ENCODE assay signal across 28 cellular contexts in genomic region chr4:25100710-25101109, GRCh38.
"Had no signal": no experiment of that assay in that cellular context is flagged by ENCODE, and none has a peak within 500 bp of the region (broad histone marks: within the 10 kb centered on the region; RNA-seq: fewer than 3 reads in every experiment).

No MANE protein-coding gene starts in this region.

- H3K4me3 ChIP-seq: ascending aorta, breast epithelium, cardiac muscle cell, esophagus muscularis mucosa, gastroesophageal sphincter had no signal

- ATAC-seq: activated CD4-positive, alpha-beta T cell treated with anti-CD3 and anti-CD28 coated beads for 36 hours; activated CD8-positive, alpha-beta memory T cell treated with anti-CD3 and anti-CD28 coated beads, Interleukin-2, amount 10 ng/mL, durations not matched to agents 7 days and 5 days; activated CD8-positive, alpha-beta T cell treated with anti-CD3 and anti-CD28 coated beads, Interleukin-2, amount 10 ng/mL, durations not matched to agents 7 days and 5 days; activated naive CD4-positive, alpha-beta T cell treated with anti-CD3 and anti-CD28 coated beads, Interleukin-2, amount 50 U/mL, for 72 hours; effector memory CD8-positive, alpha-beta T cell; gastroesophageal sphincter; T-helper 17 cell had no signal

- DNase-seq: activated CD4-positive, alpha-beta memory T cell treated with anti-CD3 and anti-CD28 coated beads for 36 hours; activated CD4-positive, alpha-beta T cell treated with anti-CD3 and anti-CD28 coated beads for 36 hours; activated CD4-positive, alpha-beta T cell treated with anti-CD3 and anti-CD28 coated beads, Interleukin-2, amount 10 ng/mL, durations not matched to agents 24 days and 14 days; activated CD4-positive, CD25-positive, alpha-beta regulatory T cell; activated CD4-positive, CD25-positive, alpha-beta regulatory T cell treated with anti-CD3 and anti-CD28 coated beads, Interleukin-2, amount 50 U/mL, for 72 hours; activated CD8-positive, alpha-beta memory T cell treated with anti-CD3 and anti-CD28 coated beads, Interleukin-2, amount 10 ng/mL, durations not matched to agents 7 days and 5 days; activated CD8-positive, alpha-beta memory T cell treated with anti-CD3 and anti-CD28 coated beads, Interleukin-2, amount 50 U/mL, for 4 hours; activated CD8-positive, alpha-beta T cell treated with anti-CD3 and anti-CD28 coated beads, Interleukin-2, amount 10 ng/mL, durations not matched to agents 7 days and 5 days; activated gamma-delta T cell; activated naive CD4-positive, alpha-beta T cell; activated naive CD4-positive, alpha-beta T cell treated with anti-CD3 and anti-CD28 coated beads, Interleukin-2, amount 10 ng/mL, durations not matched to agents 7 days and 5 days; activated naive CD8-positive, alpha-beta T cell treated with anti-CD3 and anti-CD28 coated beads, Interleukin-2, amount 10 ng/mL, durations not matched to agents 7 days and 5 days; activated T-cell treated with anti-CD3 and anti-CD28 coated beads, Interleukin-2, amount 50 U/mL, for 1 hour; activated T-cell treated with anti-CD3 and anti-CD28 coated beads, Interleukin-2, amount 50 U/mL, for 48 hours; cortex of kidney; dermis blood vessel endothelial cell; effector CD4-positive, alpha-beta T cell; effector memory CD8-positive, alpha-beta T cell; erythroblast; foreskin melanocyte; T-helper 1 cell; T-helper 17 cell had no signal

- H3K27ac ChIP-seq: ascending aorta, breast epithelium, cardiac muscle cell, esophagus muscularis mucosa, gastroesophageal sphincter had no signal

- H3K27me3 ChIP-seq: ascending aorta, breast epithelium, cardiac muscle cell, esophagus muscularis mucosa, gastroesophageal sphincter had no signal

- H3K4me1 ChIP-seq: ascending aorta, breast epithelium had no signal

- H3K36me3 ChIP-seq: ascending aorta, breast epithelium, cardiac muscle cell, esophagus muscularis mucosa, gastroesophageal sphincter had no signal

- H3K9me3 ChIP-seq: ascending aorta, esophagus muscularis mucosa, gastroesophageal sphincter had no signal
